ENCODE assay signal across 9 cellular contexts in genomic region chr1:226185153-226186036, GRCh38. TPM values are rescaled to one million over a fixed set of nuclear protein-coding genes. Genes with fewer than 3 reads are reported as not detected.
DNase-seq lines count a peak whose midpoint lies in the region; ATAC-seq, FAIRE-seq and TF ChIP-seq lines count a peak whose summit lies in the region.
"Had no signal": no experiment of that assay in that cellular context is flagged by ENCODE, and none has a peak within 500 bp of the region (broad histone marks: within the 10 kb centered on the region; RNA-seq: fewer than 3 reads in every experiment).

No MANE protein-coding gene starts in this region.

- no peaks in the 10 kb centered on the region for H3K27me3 ChIP-seq in sigmoid colon

- WGBS in sigmoid colon, 2 donors, result 10 to 26% methylated on average over 13 of the region's 13 CpGs

- H3K4me3 Mint-ChIP-seq in T-helper 1 cell treated with Interleukin-12 subunit alpha and Interleukin-12 subunit beta and Interleukin-4 antibody, amounts not matched to agents 30 μg/mL and 1 μg/mL, for 36 hours, result peak overlapping the region; percentile 97
- H3K4me3 Mint-ChIP-seq in T-cell, result peak overlapping the region; percentile 94 to 95 (median 94)

- no peaks in the 10 kb centered on the region for H3K27me3 Mint-ChIP-seq in T-helper 1 cell treated with Interleukin-12 subunit alpha and Interleukin-12 subunit beta and Interleukin-4 antibody, amounts not matched to agents 30 μg/mL and 1 μg/mL, for 36 hours (ENCODE audit: low read depth)
- no peaks in the 10 kb centered on the region for H3K27me3 Mint-ChIP-seq in T-cell

- ATAC-seq in T-cell (replicated peaks in 1 of 4), result no peak
- no peak for ATAC-seq in GM19395 (IDR thresholded peaks at IDR 0.05; ENCODE audit: unreplicated experiment)

- no peak for FAIRE-seq in RCC 7860 (lab: Jason Lieb, UNC)
- FAIRE-seq: colon had no signal

- H3K36me3 Mint-ChIP-seq in T-helper 1 cell treated with Interleukin-12 subunit alpha and Interleukin-12 subunit beta and Interleukin-4 antibody, amounts not matched to agents 30 μg/mL and 1 μg/mL, for 36 hours (ENCODE audit: low read depth), result peaks cover 11% of the 10 kb centered on the region
- peaks cover 9% of the 10 kb centered on the region for H3K36me3 Mint-ChIP-seq in T-cell

- TF ChIP-seq CTCF in fibroblast of the aortic adventitia (IDR thresholded peaks at IDR 0.05; ENCODE audit: insufficient read depth, low read length) (no peak), sigmoid colon (IDR thresholded peaks at IDR 0.05) (no peak)

- peak overlapping the region; percentile 87 to 98 (median 91) for H3K27ac ChIP-seq in sigmoid colon

- no peaks in the 10 kb centered on the region for H3K9me3 ChIP-seq in sigmoid colon

- TF ChIP-seq EP300 in sigmoid colon (IDR thresholded peaks at IDR 0.05), result no peak

- peaks cover 0 to 52% (median 44%) of the 10 kb centered on the region in 4 donors for H3K4me1 ChIP-seq in sigmoid colon

- no peaks in the 10 kb centered on the region for H3K9me3 Mint-ChIP-seq in T-helper 1 cell treated with Interleukin-12 subunit alpha and Interleukin-12 subunit beta and Interleukin-4 antibody, amounts not matched to agents 30 μg/mL and 1 μg/mL, for 36 hours
- H3K9me3 Mint-ChIP-seq in T-cell, result no peaks in the 10 kb centered on the region

- CTCF ChIA-PET in T-cell (lab: Charles Lee), result interaction anchor here (0.5 to 3.3 kb wide), 7 partner anchors 9 to 777 kb away, joined by 3 to 12 read pairs (median 4); no protein-coding TSS in a partner anchor

- intact Hi-C loops in sigmoid colon (cut with DNase I), result loop anchor here (5.0 kb wide), 1 partner anchor 123 kb away; the partner anchor contains the start of gene H3-3A

- peaks cover 0 to 3% (median 0%) of the 10 kb centered on the region in 4 donors for H3K36me3 ChIP-seq in sigmoid colon

- peak overlapping the region; percentile 94 for H3K27ac Mint-ChIP-seq in T-helper 1 cell treated with Interleukin-12 subunit alpha and Interleukin-12 subunit beta and Interleukin-4 antibody, amounts not matched to agents 30 μg/mL and 1 μg/mL, for 36 hours
- peak overlapping the region; percentile 94 for H3K27ac Mint-ChIP-seq in T-cell

- DNase-seq in T-helper 1 cell (no peak), T-cell (no peak), fibroblast of the aortic adventitia (ENCODE audit: low read depth) (peak; percentile 50), sigmoid colon (no peak), RCC 7860 (ENCODE audit: low spot score) (no peak)
- DNase-seq in activated CD4-positive, CD25-positive, alpha-beta regulatory T cell (lab: John Stamatoyannopoulos, UW), result no peak

- POLR2A ChIA-PET in T-cell (lab: Charles Lee), result interaction anchor here (0.6 to 0.7 kb wide), 2 partner anchors 68 to 282 kb away, joined by 3 read pairs; no protein-coding TSS in a partner anchor

- TF ChIP-seq POLR2A in sigmoid colon (IDR thresholded peaks at IDR 0.05), result no peak

- H3K4me3 ChIP-seq in fibroblast of the aortic adventitia (ENCODE audit: low read depth, low read length), result peak overlapping the region; percentile 88
- H3K4me3 ChIP-seq in sigmoid colon, result peak overlapping the region; percentile 72 to 97 (median 82)

- peaks cover 23% of the 10 kb centered on the region for H3K4me1 Mint-ChIP-seq in T-helper 1 cell treated with Interleukin-12 subunit alpha and Interleukin-12 subunit beta and Interleukin-4 antibody, amounts not matched to agents 30 μg/mL and 1 μg/mL, for 36 hours (ENCODE audit: low read depth)
- H3K4me1 Mint-ChIP-seq in T-cell, result peaks cover 48 to 56% (median 49%) of the 10 kb centered on the region in 3 donors

RNA-seq across cellular contexts. Expression of gene ACBD3, which starts 1.1 kb away (rescaled TPM):
- total RNA-seq in T-cell (10 to 100 TPM; 21.7 to 26.2 (median 22.5) TPM), fibroblast of the aortic adventitia (ENCODE audit: low replicate concordance) (72.0 and 91.7 TPM in 2 replicates), sigmoid colon (10 to 100 TPM; 32.9 to 37.8 (median 33.9) TPM)
- polyA plus RNA-seq in sigmoid colon, result 10 to 100 TPM; 23.7 to 29.4 (median 28.4) TPM

RNA-seq across cellular contexts. Expression of gene MIXL1, which starts 38.1 kb away (rescaled TPM):
- total RNA-seq in T-cell, result under 1 TPM in 1 of 5 donors, not detected in 4; 0.63 TPM
- not detected in 2 replicates for total RNA-seq in fibroblast of the aortic adventitia (ENCODE audit: low replicate concordance)
- not detected for total RNA-seq in sigmoid colon
- under 1 TPM in 1 of 3 donors, not detected in 2; 0.13 TPM for polyA plus RNA-seq in sigmoid colon
